1 cellular context compared by ENCODE assay signal in genomic region chr22:42621505-42622002, GRCh38.
TF ChIP-seq lines count a peak whose summit lies in the region.

No MANE protein-coding gene starts in this region.

TF ChIP-seq in HepG2, 621 proteins besides CTCF, POLR2A, EP300 and RAD21 (continued from another document and continues in another):
- 0 out of 2 replicates have a peak, but pooled peaks have one; percentile 57 for TF ChIP-seq ZNF543 (CRISPR knock-in tag; IDR thresholded peaks at IDR 0.05)
- TF ChIP-seq XRCC5 (optimal IDR thresholded peaks at IDR 0.05; ENCODE audit: low read length): peak; percentile 89
- 0 out of 2 replicates have a peak, but pooled peaks have one; percentile 62 for TF ChIP-seq ZNF572 (CRISPR knock-in tag; IDR thresholded peaks at IDR 0.05)
- TF ChIP-seq BORCS8-MEF2B (CRISPR knock-in tag; IDR thresholded peaks at IDR 0.05): no peak
- TF ChIP-seq ZNF331 (CRISPR knock-in tag; IDR thresholded peaks at IDR 0.05): no peak
- TF ChIP-seq TFDP1 (CRISPR knock-in tag; IDR thresholded peaks at IDR 0.05; ENCODE audit: borderline replicate concordance): 0 out of 2 replicates have a peak, but pooled peaks have one; percentile 19
- peak; percentile 32; the same call in 1 of the 2 replicates for TF ChIP-seq ZNF740 (CRISPR knock-in tag; IDR thresholded peaks at IDR 0.05)
- peak; percentile 45; the same call in 1 of the 2 replicates for TF ChIP-seq NFKB2 (CRISPR knock-in tag; IDR thresholded peaks at IDR 0.05; ENCODE audit: borderline replicate concordance)
- no peak for TF ChIP-seq ZNF883 (CRISPR knock-in tag; IDR thresholded peaks at IDR 0.05; ENCODE audit: not compliant biosample characterization)
- 0 out of 2 replicates have a peak, but pooled peaks have one; percentile 43 for TF ChIP-seq ZNF782 (CRISPR knock-in tag; IDR thresholded peaks at IDR 0.05; ENCODE audit: borderline replicate concordance)
- TF ChIP-seq SP1 (IDR thresholded peaks at IDR 0.05): no peak
- 0 out of 2 replicates have a peak, but pooled peaks have one; percentile 20 for TF ChIP-seq SP1 (CRISPR knock-in tag; IDR thresholded peaks at IDR 0.05)
- TF ChIP-seq, protein P1, sequence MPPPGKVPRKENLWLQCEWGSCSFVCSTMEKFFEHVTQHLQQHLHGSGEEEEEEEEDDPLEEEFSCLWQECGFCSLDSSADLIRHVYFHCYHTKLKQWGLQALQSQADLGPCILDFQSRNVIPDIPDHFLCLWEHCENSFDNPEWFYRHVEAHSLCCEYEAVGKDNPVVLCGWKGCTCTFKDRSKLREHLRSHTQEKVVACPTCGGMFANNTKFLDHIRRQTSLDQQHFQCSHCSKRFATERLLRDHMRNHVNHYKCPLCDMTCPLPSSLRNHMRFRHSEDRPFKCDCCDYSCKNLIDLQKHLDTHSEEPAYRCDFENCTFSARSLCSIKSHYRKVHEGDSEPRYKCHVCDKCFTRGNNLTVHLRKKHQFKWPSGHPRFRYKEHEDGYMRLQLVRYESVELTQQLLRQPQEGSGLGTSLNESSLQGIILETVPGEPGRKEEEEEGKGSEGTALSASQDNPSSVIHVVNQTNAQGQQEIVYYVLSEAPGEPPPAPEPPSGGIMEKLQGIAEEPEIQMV (CRISPR knock-in tag; IDR thresholded peaks at IDR 0.05; ENCODE audit: low read depth): 0 out of 2 replicates have a peak, but pooled peaks have one; percentile 33
- no peak for TF ChIP-seq ZNF33B (CRISPR knock-in tag; IDR thresholded peaks at IDR 0.05)
- TF ChIP-seq ONECUT2 (CRISPR knock-in tag; IDR thresholded peaks at IDR 0.05): no peak
- TF ChIP-seq, protein P2, sequence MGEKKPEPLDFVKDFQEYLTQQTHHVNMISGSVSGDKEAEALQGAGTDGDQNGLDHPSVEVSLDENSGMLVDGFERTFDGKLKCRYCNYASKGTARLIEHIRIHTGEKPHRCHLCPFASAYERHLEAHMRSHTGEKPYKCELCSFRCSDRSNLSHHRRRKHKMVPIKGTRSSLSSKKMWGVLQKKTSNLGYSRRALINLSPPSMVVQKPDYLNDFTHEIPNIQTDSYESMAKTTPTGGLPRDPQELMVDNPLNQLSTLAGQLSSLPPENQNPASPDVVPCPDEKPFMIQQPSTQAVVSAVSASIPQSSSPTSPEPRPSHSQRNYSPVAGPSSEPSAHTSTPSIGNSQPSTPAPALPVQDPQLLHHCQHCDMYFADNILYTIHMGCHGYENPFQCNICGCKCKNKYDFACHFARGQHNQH (CRISPR knock-in tag; IDR thresholded peaks at IDR 0.05): peak; percentile 53; the same call in 1 of the 2 replicates
- TF ChIP-seq, protein P3, sequence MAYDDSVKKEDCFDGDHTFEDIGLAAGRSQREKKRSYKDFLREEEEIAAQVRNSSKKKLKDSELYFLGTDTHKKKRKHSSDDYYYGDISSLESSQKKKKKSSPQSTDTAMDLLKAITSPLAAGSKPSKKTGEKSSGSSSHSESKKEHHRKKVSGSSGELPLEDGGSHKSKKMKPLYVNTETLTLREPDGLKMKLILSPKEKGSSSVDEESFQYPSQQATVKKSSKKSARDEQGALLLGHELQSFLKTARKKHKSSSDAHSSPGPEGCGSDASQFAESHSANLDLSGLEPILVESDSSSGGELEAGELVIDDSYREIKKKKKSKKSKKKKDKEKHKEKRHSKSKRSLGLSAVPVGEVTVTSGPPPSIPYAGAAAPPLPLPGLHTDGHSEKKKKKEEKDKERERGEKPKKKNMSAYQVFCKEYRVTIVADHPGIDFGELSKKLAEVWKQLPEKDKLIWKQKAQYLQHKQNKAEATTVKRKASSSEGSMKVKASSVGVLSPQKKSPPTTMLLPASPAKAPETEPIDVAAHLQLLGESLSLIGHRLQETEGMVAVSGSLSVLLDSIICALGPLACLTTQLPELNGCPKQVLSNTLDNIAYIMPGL (CRISPR knock-in tag; IDR thresholded peaks at IDR 0.05; ENCODE audit: borderline replicate concordance in 1 of 2, low read depth in 1 of 2): peak; percentile 37 to 39; a peak in 2 of 4 replicates
- TF ChIP-seq IRF2 (CRISPR knock-in tag; IDR thresholded peaks at IDR 0.05): no peak
- 0 out of 2 replicates have a peak, but pooled peaks have one; percentile 24 for TF ChIP-seq CBX5 (CRISPR knock-in tag; IDR thresholded peaks at IDR 0.05; ENCODE audit: borderline replicate concordance)
- TF ChIP-seq ZNF773 (CRISPR knock-in tag; IDR thresholded peaks at IDR 0.05; ENCODE audit: borderline replicate concordance): no peak
- peak; percentile 88 for TF ChIP-seq STAG1 (CRISPR knock-in tag; IDR thresholded peaks at IDR 0.05)
- TF ChIP-seq DZIP1 (CRISPR knock-in tag; IDR thresholded peaks at IDR 0.05): no peak
- TF ChIP-seq ZNF609 (CRISPR knock-in tag; IDR thresholded peaks at IDR 0.05; ENCODE audit: borderline replicate concordance): peak; percentile 16; the same call in 1 of the 2 replicates
- TF ChIP-seq ARNT (IDR thresholded peaks at IDR 0.05): no peak
- TF ChIP-seq, protein P4, sequence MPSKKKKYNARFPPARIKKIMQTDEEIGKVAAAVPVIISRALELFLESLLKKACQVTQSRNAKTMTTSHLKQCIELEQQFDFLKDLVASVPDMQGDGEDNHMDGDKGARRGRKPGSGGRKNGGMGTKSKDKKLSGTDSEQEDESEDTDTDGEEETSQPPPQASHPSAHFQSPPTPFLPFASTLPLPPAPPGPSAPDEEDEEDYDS (CRISPR knock-in tag; IDR thresholded peaks at IDR 0.05): no peak
- peak; percentile 51 for TF ChIP-seq SMC3 (IDR thresholded peaks at IDR 0.05; ENCODE audit: low read length)
- TF ChIP-seq MED1 (CRISPR knock-in tag; IDR thresholded peaks at IDR 0.05): peak; percentile 55
- peak; percentile 31; the same call in 1 of the 2 replicates for TF ChIP-seq KDM2A (CRISPR knock-in tag; IDR thresholded peaks at IDR 0.05; ENCODE audit: borderline replicate concordance, low read depth)
- TF ChIP-seq MAFF (IDR thresholded peaks at IDR 0.05; ENCODE audit: low read depth, low read length): no peak
- TF ChIP-seq NONO (IDR thresholded peaks at IDR 0.05): no peak
- no peak for TF ChIP-seq NONO (CRISPR knock-in tag; conservative IDR thresholded peaks at IDR 0.05)
- TF ChIP-seq HOXA9 (CRISPR knock-in tag; IDR thresholded peaks at IDR 0.05; ENCODE audit: borderline replicate concordance): no peak
- TF ChIP-seq TP53 (CRISPR knock-in tag; conservative IDR thresholded peaks at IDR 0.05): no peak
- TF ChIP-seq KDM1A (CRISPR knock-in tag; IDR thresholded peaks at IDR 0.05): no peak
- peak; percentile 46; the same call in 1 of the 2 replicates for TF ChIP-seq ZNF510 (CRISPR knock-in tag; IDR thresholded peaks at IDR 0.05; ENCODE audit: low read depth)
- TF ChIP-seq, protein P5, sequence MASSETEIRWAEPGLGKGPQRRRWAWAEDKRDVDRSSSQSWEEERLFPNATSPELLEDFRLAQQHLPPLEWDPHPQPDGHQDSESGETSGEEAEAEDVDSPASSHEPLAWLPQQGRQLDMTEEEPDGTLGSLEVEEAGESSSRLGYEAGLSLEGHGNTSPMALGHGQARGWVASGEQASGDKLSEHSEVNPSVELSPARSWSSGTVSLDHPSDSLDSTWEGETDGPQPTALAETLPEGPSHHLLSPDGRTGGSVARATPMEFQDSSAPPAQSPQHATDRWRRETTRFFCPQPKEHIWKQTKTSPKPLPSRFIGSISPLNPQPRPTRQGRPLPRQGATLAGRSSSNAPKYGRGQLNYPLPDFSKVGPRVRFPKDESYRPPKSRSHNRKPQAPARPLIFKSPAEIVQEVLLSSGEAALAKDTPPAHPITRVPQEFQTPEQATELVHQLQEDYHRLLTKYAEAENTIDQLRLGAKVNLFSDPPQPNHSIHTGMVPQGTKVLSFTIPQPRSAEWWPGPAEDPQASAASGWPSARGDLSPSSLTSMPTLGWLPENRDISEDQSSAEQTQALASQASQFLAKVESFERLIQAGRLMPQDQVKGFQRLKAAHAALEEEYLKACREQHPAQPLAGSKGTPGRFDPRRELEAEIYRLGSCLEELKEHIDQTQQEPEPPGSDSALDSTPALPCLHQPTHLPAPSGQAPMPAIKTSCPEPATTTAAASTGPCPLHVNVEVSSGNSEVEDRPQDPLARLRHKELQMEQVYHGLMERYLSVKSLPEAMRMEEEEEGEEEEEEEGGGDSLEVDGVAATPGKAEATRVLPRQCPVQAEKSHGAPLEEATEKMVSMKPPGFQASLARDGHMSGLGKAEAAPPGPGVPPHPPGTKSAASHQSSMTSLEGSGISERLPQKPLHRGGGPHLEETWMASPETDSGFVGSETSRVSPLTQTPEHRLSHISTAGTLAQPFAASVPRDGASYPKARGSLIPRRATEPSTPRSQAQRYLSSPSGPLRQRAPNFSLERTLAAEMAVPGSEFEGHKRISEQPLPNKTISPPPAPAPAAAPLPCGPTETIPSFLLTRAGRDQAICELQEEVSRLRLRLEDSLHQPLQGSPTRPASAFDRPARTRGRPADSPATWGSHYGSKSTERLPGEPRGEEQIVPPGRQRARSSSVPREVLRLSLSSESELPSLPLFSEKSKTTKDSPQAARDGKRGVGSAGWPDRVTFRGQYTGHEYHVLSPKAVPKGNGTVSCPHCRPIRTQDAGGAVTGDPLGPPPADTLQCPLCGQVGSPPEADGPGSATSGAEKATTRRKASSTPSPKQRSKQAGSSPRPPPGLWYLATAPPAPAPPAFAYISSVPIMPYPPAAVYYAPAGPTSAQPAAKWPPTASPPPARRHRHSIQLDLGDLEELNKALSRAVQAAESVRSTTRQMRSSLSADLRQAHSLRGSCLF (CRISPR knock-in tag; IDR thresholded peaks at IDR 0.05; ENCODE audit: borderline replicate concordance): no peak
- peak; percentile 30; the same call in 1 of the 2 replicates for TF ChIP-seq ERF (CRISPR knock-in tag; IDR thresholded peaks at IDR 0.05)
- no peak for TF ChIP-seq CBX1 (IDR thresholded peaks at IDR 0.05; ENCODE audit: low read depth)
- no peak for TF ChIP-seq ZMAT3 (CRISPR knock-in tag; conservative IDR thresholded peaks at IDR 0.05)
- 0 out of 2 replicates have a peak, but pooled peaks have one; percentile 30 for TF ChIP-seq PHF8 (CRISPR knock-in tag; IDR thresholded peaks at IDR 0.05)
- TF ChIP-seq, protein P6, sequence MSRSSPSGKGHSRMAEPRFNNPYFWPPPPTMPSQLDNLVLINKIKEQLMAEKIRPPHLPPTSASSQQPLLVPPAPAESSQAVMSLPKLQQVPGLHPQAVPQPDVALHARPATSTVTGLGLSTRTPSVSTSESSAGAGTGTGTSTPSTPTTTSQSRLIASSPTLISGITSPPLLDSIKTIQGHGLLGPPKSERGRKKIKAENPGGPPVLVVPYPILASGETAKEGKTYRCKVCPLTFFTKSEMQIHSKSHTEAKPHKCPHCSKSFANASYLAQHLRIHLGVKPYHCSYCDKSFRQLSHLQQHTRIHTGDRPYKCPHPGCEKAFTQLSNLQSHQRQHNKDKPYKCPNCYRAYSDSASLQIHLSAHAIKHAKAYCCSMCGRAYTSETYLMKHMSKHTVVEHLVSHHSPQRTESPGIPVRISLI (CRISPR knock-in tag; IDR thresholded peaks at IDR 0.05; ENCODE audit: borderline replicate concordance): 0 out of 2 replicates have a peak, but pooled peaks have one; percentile 13
- 0 out of 2 replicates have a peak, but pooled peaks have one; percentile 50 for TF ChIP-seq ZNF230 (CRISPR knock-in tag; IDR thresholded peaks at IDR 0.05)
